Comparison of ENCODE assay signal across 8 cellular contexts in the genomic region with DNA sequence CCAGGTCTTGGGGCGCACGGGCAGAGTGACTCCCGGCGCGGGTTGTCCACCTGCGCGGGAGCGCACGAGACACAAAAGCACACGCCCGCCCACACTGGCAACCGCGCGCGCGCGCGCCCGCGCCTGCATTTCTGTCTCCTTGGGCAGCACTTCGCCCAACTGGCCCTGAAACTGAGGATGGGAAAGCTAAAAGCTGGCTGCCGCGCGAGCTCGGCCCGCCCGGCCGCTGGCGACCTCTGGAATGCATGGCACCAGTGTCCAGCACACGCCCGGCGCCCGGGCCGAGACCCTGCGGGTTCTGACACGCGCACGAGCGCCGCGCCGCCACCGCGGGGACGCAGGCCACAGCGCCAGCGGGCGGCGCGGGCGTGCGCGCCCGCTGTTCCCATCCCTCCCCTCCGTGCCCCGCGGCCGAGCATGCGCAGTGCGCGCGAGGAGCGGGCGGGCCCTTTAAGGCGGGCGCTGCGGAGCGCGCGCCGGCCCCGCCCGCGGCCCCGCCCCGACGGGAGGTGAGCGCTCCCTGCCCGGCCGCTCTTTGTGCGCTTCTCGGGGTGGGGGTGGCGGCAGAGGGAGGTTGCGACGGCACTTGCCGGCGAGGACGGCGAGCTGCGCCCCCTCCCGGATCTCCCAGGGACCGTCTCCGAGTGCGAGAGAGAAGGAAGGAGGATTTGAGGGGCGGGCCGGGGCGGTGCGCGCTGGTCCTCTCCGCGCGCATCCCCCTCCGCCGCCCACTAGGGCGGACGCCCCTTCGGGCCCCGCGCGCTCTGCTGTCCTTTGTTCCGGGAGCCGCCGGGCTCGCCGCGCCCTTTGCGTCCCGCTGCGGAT. TPM values are rescaled to one million over a fixed set of nuclear protein-coding genes. Genes with fewer than 3 reads are reported as not detected.
DNase-seq lines count a peak whose midpoint lies in the region; ATAC-seq and TF ChIP-seq lines count a peak whose summit lies in the region.

No MANE protein-coding gene starts in this region.

- peaks cover 12% of the 10 kb centered on the region for H3K4me1 Mint-ChIP-seq in activated T-cell treated with anti-CD3 and anti-CD28 coated beads, Interleukin-2, amount 50 U/mL, for 4 hours (ENCODE audit: low read depth)
- peaks cover 13 to 22% (median 16%) of the 10 kb centered on the region in 3 donors for H3K4me1 Mint-ChIP-seq in naive B cell

- peaks cover 10 to 47% (median 13%) of the 10 kb centered on the region in 3 donors for H3K4me1 ChIP-seq in esophagus squamous epithelium

- intact Hi-C loops in esophagus squamous epithelium (cut with DNase I): no loop called here

- peak overlapping the region; percentile 80 to 94 (median 94) for H3K27ac ChIP-seq in esophagus squamous epithelium

- peak; percentile 21 to 76 (median 58) for TF ChIP-seq CTCF in esophagus squamous epithelium (IDR thresholded peaks at IDR 0.05)

- H3K4me3 Mint-ChIP-seq in activated T-cell treated with anti-CD3 and anti-CD28 coated beads, Interleukin-2, amount 50 U/mL, for 4 hours: peak overlapping the region; percentile 88
- H3K4me3 Mint-ChIP-seq in naive B cell: peak overlapping the region; percentile 89 to 96 (median 93)

- peak overlapping the region; percentile 28 to 95 (median 73) for H3K27ac Mint-ChIP-seq in naive B cell

- peaks cover 23% of the 10 kb centered on the region for H3K27me3 Mint-ChIP-seq in activated T-cell treated with anti-CD3 and anti-CD28 coated beads, Interleukin-2, amount 50 U/mL, for 4 hours (ENCODE audit: low read depth)
- peaks cover 12 to 30% (median 17%) of the 10 kb centered on the region in 3 donors for H3K27me3 Mint-ChIP-seq in naive B cell

- no peaks in the 10 kb centered on the region for H3K36me3 Mint-ChIP-seq in activated T-cell treated with anti-CD3 and anti-CD28 coated beads, Interleukin-2, amount 50 U/mL, for 4 hours (ENCODE audit: insufficient read depth)
- no peaks in the 10 kb centered on the region for H3K36me3 Mint-ChIP-seq in naive B cell

- H3K27me3 ChIP-seq in esophagus squamous epithelium: peaks cover 0 to 51% (median 0%) of the 10 kb centered on the region in 4 donors

- H3K9me3 Mint-ChIP-seq in activated T-cell treated with anti-CD3 and anti-CD28 coated beads, Interleukin-2, amount 50 U/mL, for 4 hours: no peaks in the 10 kb centered on the region
- peaks cover 0 to 1% (median 0%) of the 10 kb centered on the region in 7 donors for H3K9me3 Mint-ChIP-seq in naive B cell

- ATAC-seq in GM21526 (IDR thresholded peaks at IDR 0.05; ENCODE audit: low FRiP score, unreplicated experiment): peak; percentile 65
- ATAC-seq in activated T-cell treated with anti-CD3 and anti-CD28 coated beads, Interleukin-2, amount 50 U/mL, for 4 hours: peak; percentile 75
- ATAC-seq in naive B cell (ENCODE audit: low read depth in 2 of 2): peak; percentile 73 to 74

- peak in 2 of 4 donors; percentile 59 to 66 for TF ChIP-seq POLR2A in esophagus squamous epithelium (IDR thresholded peaks at IDR 0.05)

- DNase-seq in DMS 273 treated with DMSO at 0.1 percent for 48 hours (lab: John Stamatoyannopoulos, UW) (peak; percentile 59), HuH-7.5 (ENCODE audit: low spot score) (peak; percentile 99), OCI-M1 (lab: John Stamatoyannopoulos, UW) (peak; percentile 96), esophagus squamous epithelium (lab: John Stamatoyannopoulos, UW) (peak; percentile 44), naive B cell (peak; percentile 89)
- peak; percentile 84 for DNase-seq in activated T-cell treated with anti-CD3 and anti-CD28 coated beads, Interleukin-2, amount 50 U/mL, for 4 hours
- DNase-seq in stimulated activated CD8-positive, alpha-beta memory T cell treated with anti-CD3 and anti-CD28 coated beads, Interleukin-7, amount 100 ng/mL, for 48 hours (ENCODE audit: extremely low read depth in 1 of 2, low read depth in 1 of 2): peak; percentile 72 to 77

- H3K36me3 ChIP-seq in esophagus squamous epithelium: no peaks in the 10 kb centered on the region

- 0% methylated on average over 19 of the region's 119 CpGs; no CpG with 5 or more reads in 1 of the 2 donors for WGBS in esophagus squamous epithelium, 2 donors

- peak overlapping the region; percentile 57 to 88 (median 69) for H3K4me3 ChIP-seq in esophagus squamous epithelium

- H3K9me3 ChIP-seq in esophagus squamous epithelium: no peaks in the 10 kb centered on the region

RNA-seq across cellular contexts. Expression of a gene that starts 1.1 kb away (rescaled TPM):
- total RNA-seq in activated T-cell treated with anti-CD3 and anti-CD28 coated beads, Interleukin-2, amount 50 U/mL, for 4 hours: under 1 TPM; 0.46 to 0.71 (median 0.55) TPM
- under 1 TPM in 3 of 4 donors, not detected in 1; 0.22 to 0.57 (median 0.26) TPM for total RNA-seq in esophagus squamous epithelium
- polyA plus RNA-seq in naive B cell (ENCODE audit: low read depth in 6 of 6): not detected

Comparison
In these comparisons a context has a peak if more than half of its experiments do, and no peak if none do; other contexts are left out.
1. Peak in every context shown above with its lines: DNase-seq, ATAC-seq, H3K4me3 ChIP-seq and H3K27ac ChIP-seq.
2. DNase-seq: peak in every context shown above with its lines; median percentile 99 in HuH-7.5; 96 in OCI-M1; 89 in naive B cell; 84 in activated T-cell treated with anti-CD3 and anti-CD28 coated beads, Interleukin-2, amount 50 U/mL, for 4 hours; 74 in stimulated activated CD8-positive, alpha-beta memory T cell treated with anti-CD3 and anti-CD28 coated beads, Interleukin-7, amount 100 ng/mL, for 48 hours; 59 in DMS 273 treated with DMSO at 0.1 percent for 48 hours; 44 in esophagus squamous epithelium.